38 cellular contexts compared by ENCODE assay signal in the genomic region with DNA sequence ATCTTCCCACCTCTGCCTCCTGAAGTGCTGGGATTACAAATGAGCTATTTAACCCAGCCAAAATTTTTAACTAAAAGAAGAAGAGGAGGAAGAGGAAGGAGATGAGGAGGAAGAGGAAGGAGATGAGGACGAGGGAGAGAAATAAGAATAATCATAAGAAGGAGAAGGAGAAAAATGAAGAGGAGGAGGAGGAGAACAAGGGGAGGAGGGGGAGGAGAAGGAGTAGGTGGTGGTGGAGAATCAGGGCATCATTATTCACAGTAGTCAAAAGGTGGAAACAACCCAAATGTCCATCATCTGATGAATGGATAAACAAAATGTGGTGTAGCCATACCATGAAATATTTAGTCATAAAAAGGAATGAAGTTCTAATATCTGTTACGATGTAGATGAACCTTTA. TPM values are rescaled to one million over a fixed set of nuclear protein-coding genes. Genes with fewer than 3 reads are reported as not detected.
"Had no signal": no experiment of that assay in that cellular context is flagged by ENCODE, and none has a peak within 500 bp of the region (broad histone marks: within the 10 kb centered on the region; RNA-seq: fewer than 3 reads in every experiment).

No MANE protein-coding gene starts in this region.

- H3K9me3 Mint-ChIP-seq: activated B cell treated with CpG ODN at 0.5 μM for 24 hours; activated CD4-positive, alpha-beta memory T cell treated with anti-CD3 and anti-CD28 coated beads, Interleukin-2, amount 10 ng/mL, durations not matched to agents 7 days and 5 days; activated CD4-positive, alpha-beta T cell treated with anti-CD3 and anti-CD28 coated beads, Interleukin-2, amount 10 ng/mL, durations not matched to agents 7 days and 5 days; activated naive CD4-positive, alpha-beta T cell treated with anti-CD3 and anti-CD28 coated beads, Interleukin-2, amount 10 ng/mL, durations not matched to agents 7 days and 5 days; activated naive CD4-positive, alpha-beta T cell treated with anti-CD3 and anti-CD28 coated beads, Interleukin-2, amount 50 U/mL, for 24 hours; activated naive CD8-positive, alpha-beta T cell treated with anti-CD3 and anti-CD28 coated beads, Interleukin-2, amount 10 ng/mL, durations not matched to agents 7 days and 5 days; activated naive CD8-positive, alpha-beta T cell treated with anti-CD3 and anti-CD28 coated beads, Interleukin-2, amount 50 U/mL, for 24 hours; activated T-cell treated with anti-CD3 and anti-CD28 coated beads, Interleukin-2, amount 50 U/mL, for 24 hours; activated T-helper 2 cell treated with anti-CD3 and anti-CD28 coated beads, Interferon-gamma antibody, Interleukin-2, Interleukin-4, amounts not matched to agents 10 μg/mL and 5 μg/mL and 100 μg/mL, durations not matched to agents 14 hours and 24 hours and 36 hours; brain; central memory CD8-positive, alpha-beta T cell; T-helper 1 cell treated with Interleukin-12 subunit alpha and Interleukin-12 subunit beta and Interleukin-4 antibody, amounts not matched to agents 30 μg/mL and 1 μg/mL, for 36 hours; T-helper 2 cell treated with Interferon-gamma antibody and Interleukin-4, amounts not matched to agents 5 μg/mL and 100 μg/mL, for 36 hours had no signal

- H3K27ac Mint-ChIP-seq: activated B cell treated with CpG ODN at 0.5 μM for 24 hours; activated CD4-positive, alpha-beta memory T cell treated with anti-CD3 and anti-CD28 coated beads, Interleukin-2, amount 10 ng/mL, durations not matched to agents 7 days and 5 days; activated CD4-positive, alpha-beta T cell treated with anti-CD3 and anti-CD28 coated beads for 36 hours; activated CD4-positive, alpha-beta T cell treated with anti-CD3 and anti-CD28 coated beads, Interleukin-2, amount 10 ng/mL, durations not matched to agents 7 days and 5 days; activated CD8-positive, alpha-beta memory T cell treated with anti-CD3 and anti-CD28 coated beads, Interleukin-2, amount 10 ng/mL, durations not matched to agents 7 days and 5 days; activated CD8-positive, alpha-beta T cell treated with anti-CD3 and anti-CD28 coated beads, Interleukin-2, amount 10 ng/mL, durations not matched to agents 7 days and 5 days; activated naive CD4-positive, alpha-beta T cell treated with anti-CD3 and anti-CD28 coated beads, Interleukin-2, amount 10 ng/mL, durations not matched to agents 7 days and 5 days; activated naive CD4-positive, alpha-beta T cell treated with anti-CD3 and anti-CD28 coated beads, Interleukin-2, amount 50 U/mL, for 24 hours; activated naive CD8-positive, alpha-beta T cell; activated naive CD8-positive, alpha-beta T cell treated with anti-CD3 and anti-CD28 coated beads, Interleukin-2, amount 10 ng/mL, durations not matched to agents 7 days and 5 days; activated naive CD8-positive, alpha-beta T cell treated with anti-CD3 and anti-CD28 coated beads, Interleukin-2, amount 50 U/mL, for 24 hours; activated T-cell treated with anti-CD3 and anti-CD28 coated beads, Interleukin-2, amount 50 U/mL, for 24 hours; activated T-helper 2 cell treated with anti-CD3 and anti-CD28 coated beads, Interferon-gamma antibody, Interleukin-2, Interleukin-4, amounts not matched to agents 10 μg/mL and 5 μg/mL and 100 μg/mL, durations not matched to agents 14 hours and 24 hours and 36 hours; T-helper 1 cell treated with Interleukin-12 subunit alpha and Interleukin-12 subunit beta and Interleukin-4 antibody, amounts not matched to agents 30 μg/mL and 1 μg/mL, for 36 hours; T-helper 2 cell treated with Interferon-gamma antibody and Interleukin-4, amounts not matched to agents 5 μg/mL and 100 μg/mL, for 36 hours had no signal

- H3K9me3 ChIP-seq: ascending aorta had no signal

- ATAC-seq: activated CD4-positive, alpha-beta T cell treated with anti-CD3 and anti-CD28 coated beads for 36 hours; activated CD4-positive, CD25-positive, alpha-beta regulatory T cell treated with anti-CD3 and anti-CD28 coated beads, Interleukin-2, amount 50 U/mL, for 24 hours; activated CD8-positive, alpha-beta memory T cell treated with anti-CD3 and anti-CD28 coated beads, Interleukin-2, amount 10 ng/mL, durations not matched to agents 7 days and 5 days; activated CD8-positive, alpha-beta T cell treated with anti-CD3 and anti-CD28 coated beads, Interleukin-2, amount 10 ng/mL, durations not matched to agents 7 days and 5 days; activated naive CD8-positive, alpha-beta T cell treated with anti-CD3 and anti-CD28 coated beads, Interleukin-2, amount 50 U/mL, for 24 hours had no signal

- H3K4me3 ChIP-seq: ascending aorta, cardiac muscle cell had no signal

- H3K36me3 ChIP-seq: ascending aorta, cardiac muscle cell had no signal

- H3K27me3 ChIP-seq: ascending aorta had no signal

- H3K4me1 ChIP-seq: ascending aorta had no signal

- FAIRE-seq: bronchial epithelial cell, TTC549 had no signal

- H3K36me3 Mint-ChIP-seq: activated CD8-positive, alpha-beta memory T cell treated with anti-CD3 and anti-CD28 coated beads, Interleukin-2, amount 10 ng/mL, durations not matched to agents 7 days and 5 days; activated naive CD4-positive, alpha-beta T cell treated with anti-CD3 and anti-CD28 coated beads, Interleukin-2, amount 10 ng/mL, durations not matched to agents 7 days and 5 days; activated naive CD4-positive, alpha-beta T cell treated with anti-CD3 and anti-CD28 coated beads, Interleukin-2, amount 50 U/mL, for 24 hours; activated naive CD8-positive, alpha-beta T cell; activated naive CD8-positive, alpha-beta T cell treated with anti-CD3 and anti-CD28 coated beads, Interleukin-2, amount 10 ng/mL, durations not matched to agents 7 days and 5 days; brain had no signal

- H3K4me3 Mint-ChIP-seq: activated B cell treated with CpG ODN at 0.5 μM for 24 hours; activated CD4-positive, alpha-beta memory T cell treated with anti-CD3 and anti-CD28 coated beads, Interleukin-2, amount 10 ng/mL, durations not matched to agents 7 days and 5 days; activated CD4-positive, alpha-beta T cell treated with anti-CD3 and anti-CD28 coated beads for 36 hours; activated CD4-positive, alpha-beta T cell treated with anti-CD3 and anti-CD28 coated beads, Interleukin-2, amount 10 ng/mL, durations not matched to agents 7 days and 5 days; activated CD8-positive, alpha-beta memory T cell treated with anti-CD3 and anti-CD28 coated beads, Interleukin-2, amount 10 ng/mL, durations not matched to agents 7 days and 5 days; activated CD8-positive, alpha-beta T cell treated with anti-CD3 and anti-CD28 coated beads, Interleukin-2, amount 10 ng/mL, durations not matched to agents 7 days and 5 days; activated naive CD4-positive, alpha-beta T cell treated with anti-CD3 and anti-CD28 coated beads, Interleukin-2, amount 10 ng/mL, durations not matched to agents 7 days and 5 days; activated naive CD4-positive, alpha-beta T cell treated with anti-CD3 and anti-CD28 coated beads, Interleukin-2, amount 50 U/mL, for 24 hours; activated naive CD8-positive, alpha-beta T cell; activated naive CD8-positive, alpha-beta T cell treated with anti-CD3 and anti-CD28 coated beads, Interleukin-2, amount 10 ng/mL, durations not matched to agents 7 days and 5 days; activated naive CD8-positive, alpha-beta T cell treated with anti-CD3 and anti-CD28 coated beads, Interleukin-2, amount 50 U/mL, for 24 hours; activated T-cell treated with anti-CD3 and anti-CD28 coated beads, Interleukin-2, amount 50 U/mL, for 24 hours; brain; central memory CD8-positive, alpha-beta T cell; T-helper 1 cell treated with Interleukin-12 subunit alpha and Interleukin-12 subunit beta and Interleukin-4 antibody, amounts not matched to agents 30 μg/mL and 1 μg/mL, for 36 hours; T-helper 2 cell treated with Interferon-gamma antibody and Interleukin-4, amounts not matched to agents 5 μg/mL and 100 μg/mL, for 36 hours had no signal

- H3K27ac ChIP-seq: ascending aorta, cardiac muscle cell, VCaP had no signal

- DNase-seq: activated B cell treated with CpG ODN at 0.5 μM for 24 hours; activated CD4-positive, alpha-beta memory T cell treated with anti-CD3 and anti-CD28 coated beads, Interleukin-2, amount 10 ng/mL, durations not matched to agents 7 days and 5 days; activated CD4-positive, alpha-beta T cell treated with anti-CD3 and anti-CD28 coated beads for 1 hour; activated CD4-positive, alpha-beta T cell treated with anti-CD3 and anti-CD28 coated beads for 36 hours; activated CD4-positive, alpha-beta T cell treated with anti-CD3 and anti-CD28 coated beads for 48 hours; activated CD4-positive, alpha-beta T cell treated with anti-CD3 and anti-CD28 coated beads, Interleukin-2, amount 10 ng/mL, durations not matched to agents 7 days and 5 days; activated CD4-positive, alpha-beta T cell treated with anti-CD3 and anti-CD28 coated beads, Interleukin-2, amount 50 U/mL, for 48 hours; activated CD8-positive, alpha-beta memory T cell treated with anti-CD3 and anti-CD28 coated beads for 24 hours; activated CD8-positive, alpha-beta memory T cell treated with anti-CD3 and anti-CD28 coated beads, Interleukin-2, amount 10 ng/mL, durations not matched to agents 7 days and 5 days; activated CD8-positive, alpha-beta memory T cell treated with anti-CD3 and anti-CD28 coated beads, Interleukin-2, amount 50 U/mL, for 48 hours; activated CD8-positive, alpha-beta T cell treated with anti-CD3 and anti-CD28 coated beads, Interleukin-2, amount 10 ng/mL, durations not matched to agents 7 days and 5 days; activated effector memory CD4-positive, alpha-beta T cell treated with Interleukin-2 at 50 U/mL for 16 hours; activated gamma-delta T cell; activated naive CD4-positive, alpha-beta T cell treated with anti-CD3 and anti-CD28 coated beads, Interleukin-2, amount 10 ng/mL, durations not matched to agents 7 days and 5 days; activated naive CD4-positive, alpha-beta T cell treated with Interleukin-2 at 50 U/mL for 16 hours; activated naive CD8-positive, alpha-beta T cell treated with anti-CD3 and anti-CD28 coated beads, Interleukin-2, amount 10 ng/mL, durations not matched to agents 7 days and 5 days; activated naive CD8-positive, alpha-beta T cell treated with anti-CD3 and anti-CD28 coated beads, Interleukin-2, amount 50 U/mL, for 24 hours; activated T-cell treated with anti-CD3 and anti-CD28 coated beads, Interleukin-2, amount 50 U/mL, for 24 hours; activated T-cell treated with anti-CD3 and anti-CD28 coated beads, Interleukin-2, amount 50 U/mL, for 48 hours; amygdala; anterior cingulate cortex; caudate nucleus; cerebellar nuclear complex; T-helper 2 cell; T-helper 9 cell had no signal

- H3K4me1 Mint-ChIP-seq: activated CD4-positive, alpha-beta memory T cell treated with anti-CD3 and anti-CD28 coated beads, Interleukin-2, amount 10 ng/mL, durations not matched to agents 7 days and 5 days; activated CD4-positive, alpha-beta T cell treated with anti-CD3 and anti-CD28 coated beads for 36 hours; activated CD4-positive, alpha-beta T cell treated with anti-CD3 and anti-CD28 coated beads, Interleukin-2, amount 10 ng/mL, durations not matched to agents 7 days and 5 days; activated CD8-positive, alpha-beta memory T cell treated with anti-CD3 and anti-CD28 coated beads, Interleukin-2, amount 10 ng/mL, durations not matched to agents 7 days and 5 days; activated naive CD4-positive, alpha-beta T cell treated with anti-CD3 and anti-CD28 coated beads, Interleukin-2, amount 10 ng/mL, durations not matched to agents 7 days and 5 days; activated naive CD4-positive, alpha-beta T cell treated with anti-CD3 and anti-CD28 coated beads, Interleukin-2, amount 50 U/mL, for 24 hours; activated naive CD8-positive, alpha-beta T cell treated with anti-CD3 and anti-CD28 coated beads, Interleukin-2, amount 10 ng/mL, durations not matched to agents 7 days and 5 days; activated naive CD8-positive, alpha-beta T cell treated with anti-CD3 and anti-CD28 coated beads, Interleukin-2, amount 50 U/mL, for 24 hours had no signal

RNA-seq across cellular contexts. Expression of gene MGAT5B, which starts 21.2 kb away (rescaled TPM):
- total RNA-seq: activated CD4-positive, alpha-beta T cell treated with anti-CD3 and anti-CD28 coated beads for 36 hours; ascending aorta; bronchial epithelial cell had no signal
